In the genomic region with DNA sequence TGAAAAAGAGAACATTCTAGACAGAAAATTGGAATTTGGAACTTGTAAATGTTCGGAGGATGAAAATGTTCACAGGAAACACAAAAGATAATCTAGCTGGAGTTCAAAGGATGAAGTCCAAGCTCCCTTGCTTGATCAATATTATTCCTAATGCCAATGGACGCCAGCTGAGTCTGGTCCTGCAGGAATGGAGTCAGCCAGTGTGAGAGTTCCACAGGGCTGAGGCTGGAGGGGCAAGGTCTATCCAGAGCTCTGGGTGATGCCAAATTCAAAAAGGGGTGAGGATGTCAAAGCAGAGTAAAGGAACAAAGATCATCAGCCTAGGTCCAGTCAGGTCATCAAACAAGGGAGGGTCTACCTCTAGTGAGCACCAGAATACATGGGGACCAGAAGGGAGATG, we compare ENCODE assay signal across 23 cellular contexts.
DNase-seq lines count a peak whose midpoint lies in the region; ATAC-seq, FAIRE-seq and TF ChIP-seq lines count a peak whose summit lies in the region.
"Had no signal": no experiment of that assay in that cellular context is flagged by ENCODE, and none has a peak within 500 bp of the region (broad histone marks: within the 10 kb centered on the region; RNA-seq: fewer than 3 reads in every experiment).

No MANE protein-coding gene starts in this region.

- CTCF ChIA-PET in HepG2 (lab: Yijun Ruan, JAX; ENCODE audit: low intra/inter-chr PET ratio, low total read pairs) = no interaction called here

- FAIRE-seq in HepG2 (lab: Jason Lieb, UNC) = no peak
- FAIRE-seq: A549, D721Med, G401.6, GM12891, GM19239 had no signal

- H3K79me2 ChIP-seq in HepG2 (ENCODE audit: insufficient read depth, low read length) = no peaks in the 10 kb centered on the region
- no peaks in the 10 kb centered on the region for H3K79me2 ChIP-seq in GM23338 (replicated peaks; ENCODE audit: insufficient read depth)
- no peaks in the 10 kb centered on the region for H3K79me2 ChIP-seq in neural progenitor cell (ENCODE audit: low read depth)
- H3K79me2 ChIP-seq in mesendoderm (ENCODE audit: control insufficient read depth, insufficient read depth, low read length) = no peaks in the 10 kb centered on the region

- H3K79me1 ChIP-seq in mesendoderm (ENCODE audit: low read length) = no peaks in the 10 kb centered on the region

- H3K36me3 ChIP-seq in liver (ENCODE audit: control insufficient read depth in 4 of 4, insufficient read depth in 3 of 4, low read depth in 1 of 4, low read length in 3 of 4) = no peaks in the 10 kb centered on the region
- H3K36me3 ChIP-seq in HepG2 (replicated peaks in 1 of 2; ENCODE audit: control insufficient read depth in 1 of 2, insufficient read depth in 2 of 2, low read length in 2 of 2) = no peaks in the 10 kb centered on the region
- H3K36me3 ChIP-seq in GM23338 (ENCODE audit: insufficient read depth) = no peaks in the 10 kb centered on the region
- H3K36me3 ChIP-seq in neural progenitor cell = no peaks in the 10 kb centered on the region
- no peaks in the 10 kb centered on the region for H3K36me3 ChIP-seq in aorta (ENCODE audit: control insufficient read depth in 1 of 2, insufficient read depth in 2 of 2, low read length in 1 of 2)
- H3K36me3 ChIP-seq in mesendoderm (ENCODE audit: control insufficient read depth, insufficient read depth, low read length) = no peaks in the 10 kb centered on the region
- no peaks in the 10 kb centered on the region for H3K36me3 ChIP-seq in ascending aorta
- H3K36me3 ChIP-seq: BLaER1 treated with 17β-estradiol and CSF1 and Interleukin-3, amounts not matched to agents 10 nM and 100 nM had no signal

- 35% methylated on average over 2 of the region's 2 CpGs for WGBS in liver
- 2% methylated on average over 2 of the region's 2 CpGs for WGBS in HepG2 (ENCODE audit: low lambda C conversion rate)
- 70 to 73% methylated on average over 2 of the region's 2 CpGs for WGBS in aorta, 2 donors
- WGBS in mesendoderm (ENCODE audit: extremely low coverage, insufficient coverage, low lambda C conversion rate) = no CpG with 5 or more reads among the region's 2 CpGs

- TF ChIP-seq EP300 in HepG2 (IDR thresholded peaks at IDR 0.05; ENCODE audit: low read depth in 2 of 2, low read length in 2 of 2) = no peak
- TF ChIP-seq EP300 in HepG2 (CRISPR knock-in tag; IDR thresholded peaks at IDR 0.05; ENCODE audit: borderline replicate concordance) = no peak

- DNase-seq in HepG2 (ENCODE audit: low spot score) (no peak), GM23338 (ENCODE audit: low spot score) (no peak), neural progenitor cell (ENCODE audit: low spot score) (no peak), aorta (no peak), mesendoderm (no peak), ascending aorta (ENCODE audit: low spot score in 2 of 2) (no peak)
- DNase-seq: AML-193; Caco-2; Calu3; CD4-positive, alpha-beta T cell; CD8-positive, alpha-beta T cell; DMS79 treated with DMSO at 0.1 percent for 48 hours; GF-D8 had no signal

- H3K9ac ChIP-seq in liver (ENCODE audit: low read depth in 1 of 2, low read length in 2 of 2) (no peak overlapping the region), HepG2 (ENCODE audit: insufficient read depth, low read depth, low read length) (no peak overlapping the region), neural progenitor cell (no peak overlapping the region), mesendoderm (ENCODE audit: low read length) (no peak overlapping the region)
- H3K9ac ChIP-seq: BLaER1 treated with 17β-estradiol and CSF1 and Interleukin-3, amounts not matched to agents 10 nM and 100 nM had no signal

- no peak overlapping the region for H4K5ac ChIP-seq in mesendoderm (ENCODE audit: low read length)

- H3K4ac ChIP-seq in mesendoderm (ENCODE audit: low read depth, low read length) = no peak overlapping the region

- TF ChIP-seq RAD21 in liver (IDR thresholded peaks at IDR 0.05) (no peak), HepG2 (CRISPR knock-in tag; IDR thresholded peaks at IDR 0.05) (no peak)

- intact Hi-C loops in HepG2 (cut with micrococcal nuclease; ENCODE audit: unreplicated experiment) (no loop called here), aorta (cut with DNase I) (no loop called here), ascending aorta (cut with DNase I) (no loop called here)

- H3K4me3 ChIP-seq in liver (ENCODE audit: low read depth in 1 of 3, low read length in 3 of 3) = no peak overlapping the region
- H3K4me3 ChIP-seq in HepG2 (replicated peaks in 1 of 3; ENCODE audit: insufficient read depth in 1 of 3, low read depth in 2 of 3, low read length in 3 of 3) = no peak overlapping the region
- H3K4me3 ChIP-seq in GM23338 = no peak overlapping the region
- H3K4me3 ChIP-seq in neural progenitor cell = no peak overlapping the region
- no peak overlapping the region for H3K4me3 ChIP-seq in aorta (ENCODE audit: low read length in 2 of 2)
- no peak overlapping the region for H3K4me3 ChIP-seq in mesendoderm (ENCODE audit: low read length)
- no peak overlapping the region for H3K4me3 ChIP-seq in ascending aorta
- H3K4me3 ChIP-seq: A549; BLaER1 treated with 17β-estradiol and CSF1 and Interleukin-3, amounts not matched to agents 10 nM and 100 nM had no signal

- H3K27ac Mint-ChIP-seq in GM23338 (no peak overlapping the region), neural progenitor cell (peak overlapping the region; percentile 27)
- H3K27ac Mint-ChIP-seq: B cell; CD4-positive, alpha-beta T cell; CD8-positive, alpha-beta T cell had no signal

- in situ Hi-C loops in HepG2 (cut with HindIII; ENCODE audit: extremely low pct_ligation_motif_present, low pct_unique_long_range_greater_than_20kb) = no loop called here

- H2BK5ac ChIP-seq in mesendoderm (ENCODE audit: low read length) = no peak overlapping the region

- H2AFZ ChIP-seq in HepG2 (ENCODE audit: low read length) (no peak overlapping the region), GM23338 (peak overlapping the region; percentile 28; the same call in 1 of the 2 replicates), neural progenitor cell (replicated peaks) (no peak overlapping the region)

- no peak for TF ChIP-seq CTCF in liver (IDR thresholded peaks at IDR 0.05; ENCODE audit: low read depth, low read length, missing input control)
- TF ChIP-seq CTCF in HepG2 (CRISPR knock-in tag; IDR thresholded peaks at IDR 0.05) = no peak
- no peak for TF ChIP-seq CTCF in GM23338 (conservative IDR thresholded peaks at IDR 0.05; ENCODE audit: low read depth in 2 of 2)
- TF ChIP-seq CTCF in neural progenitor cell (IDR thresholded peaks at IDR 0.05) = no peak
- no peak for TF ChIP-seq CTCF in ascending aorta (IDR thresholded peaks at IDR 0.05)

- no peak overlapping the region for H2BK15ac ChIP-seq in mesendoderm (replicated peaks; ENCODE audit: low read depth)

- H4K8ac ChIP-seq in mesendoderm (ENCODE audit: low read depth, low read length) = no peak overlapping the region

- no peaks in the 10 kb centered on the region for H4K20me1 ChIP-seq in HepG2 (ENCODE audit: insufficient read depth, low read length)
- no peaks in the 10 kb centered on the region for H4K20me1 ChIP-seq in GM23338 (replicated peaks; ENCODE audit: insufficient read depth)
- no peaks in the 10 kb centered on the region for H4K20me1 ChIP-seq in neural progenitor cell (ENCODE audit: low read depth)
- H4K20me1 ChIP-seq: BLaER1 treated with 17β-estradiol and CSF1 and Interleukin-3, amounts not matched to agents 10 nM and 100 nM had no signal

- H2AK5ac ChIP-seq in mesendoderm (ENCODE audit: low read length) = no peak overlapping the region

- no peak overlapping the region for H3K23ac ChIP-seq in mesendoderm (ENCODE audit: low read length)

- no peak for TF ChIP-seq POLR2A in HepG2 (IDR thresholded peaks at IDR 0.05; ENCODE audit: insufficient read depth in 1 of 2, low read depth in 2 of 2, low read length in 2 of 2)

- H3K9me3 ChIP-seq in liver (ENCODE audit: control insufficient read depth in 4 of 4, low read length in 3 of 4) (no peaks in the 10 kb centered on the region), HepG2 (ENCODE audit: low read length) (no peaks in the 10 kb centered on the region), neural progenitor cell (ENCODE audit: low read depth) (no peaks in the 10 kb centered on the region), aorta (ENCODE audit: control insufficient read depth, low read length) (no peaks in the 10 kb centered on the region), ascending aorta (no peaks in the 10 kb centered on the region)
- H3K9me3 ChIP-seq: BLaER1 treated with 17β-estradiol and CSF1 and Interleukin-3, amounts not matched to agents 10 nM and 100 nM; Caco-2 had no signal

- peaks cover 10% of the 10 kb centered on the region for H3K9me2 ChIP-seq in GM23338 (ENCODE audit: insufficient read depth)

- H3K4me1 ChIP-seq in liver (ENCODE audit: control insufficient read depth in 4 of 4, insufficient read depth in 4 of 4, low read length in 3 of 4) (peaks cover 0 to 3% (median 0%) of the 10 kb centered on the region in 4 donors), HepG2 (ENCODE audit: insufficient read depth, low read length) (no peaks in the 10 kb centered on the region), GM23338 (ENCODE audit: insufficient read depth) (peaks cover 19% of the 10 kb centered on the region), neural progenitor cell (peaks cover 24% of the 10 kb centered on the region), aorta (ENCODE audit: control insufficient read depth in 1 of 2, insufficient read depth in 2 of 2, low read length in 2 of 2) (no peaks in the 10 kb centered on the region), mesendoderm (ENCODE audit: control insufficient read depth, low read depth, low read length) (no peaks in the 10 kb centered on the region), ascending aorta (no peaks in the 10 kb centered on the region)
- H3K4me1 ChIP-seq: A549; BLaER1 treated with 17β-estradiol and CSF1 and Interleukin-3, amounts not matched to agents 10 nM and 100 nM; Caco-2 had no signal

- H3K36me3 Mint-ChIP-seq in GM23338 (ENCODE audit: low read depth) = no peaks in the 10 kb centered on the region
- H3K36me3 Mint-ChIP-seq in neural progenitor cell = peaks cover 2% of the 10 kb centered on the region
- H3K36me3 Mint-ChIP-seq: CD8-positive, alpha-beta T cell had no signal

- H3K18ac ChIP-seq in mesendoderm (ENCODE audit: low read length) = no peak overlapping the region

- H3K4me2 ChIP-seq in HepG2 (ENCODE audit: low read depth, low read length) (no peak overlapping the region), GM23338 (no peak overlapping the region), neural progenitor cell (no peak overlapping the region), mesendoderm (ENCODE audit: low read length) (no peak overlapping the region)
- H3K4me2 ChIP-seq: A549; BLaER1 treated with 17β-estradiol and CSF1 and Interleukin-3, amounts not matched to agents 10 nM and 100 nM had no signal

- H2BK120ac ChIP-seq in mesendoderm (ENCODE audit: low read depth, low read length) = no peak overlapping the region

- ATAC-seq in HepG2 = no peak
- no peak for ATAC-seq in GM23338
- ATAC-seq in aorta (ENCODE audit: low FRiP score) = peak; percentile 19
- ATAC-seq: A549; CD8-positive, alpha-beta T cell had no signal

- BruUV-seq in HepG2 (replicated peaks; lab: Mats Ljungman, UMichigan) = no TSS peak

- peaks cover 18% of the 10 kb centered on the region for H3K4me1 Mint-ChIP-seq in GM23338
- peaks cover 44% of the 10 kb centered on the region for H3K4me1 Mint-ChIP-seq in neural progenitor cell
- H3K4me1 Mint-ChIP-seq: B cell had no signal

- H3K27me3 ChIP-seq in liver (ENCODE audit: control insufficient read depth in 4 of 4, insufficient read depth in 4 of 4, low read length in 3 of 4) (no peaks in the 10 kb centered on the region), HepG2 (ENCODE audit: control insufficient read depth in 1 of 2, insufficient read depth in 2 of 2, low read length in 2 of 2) (no peaks in the 10 kb centered on the region), GM23338 (ENCODE audit: insufficient read depth) (no peaks in the 10 kb centered on the region), neural progenitor cell (no peaks in the 10 kb centered on the region), aorta (ENCODE audit: control insufficient read depth in 1 of 2, insufficient read depth in 2 of 2, low read length in 1 of 2) (no peaks in the 10 kb centered on the region), mesendoderm (ENCODE audit: insufficient read depth, low read length, poor library complexity) (no peaks in the 10 kb centered on the region), ascending aorta (no peaks in the 10 kb centered on the region)
- H3K27me3 ChIP-seq: BLaER1 treated with 17β-estradiol and CSF1 and Interleukin-3, amounts not matched to agents 10 nM and 100 nM had no signal

- H3K4me3 Mint-ChIP-seq in GM23338 (no peak overlapping the region), neural progenitor cell (no peak overlapping the region)
- H3K4me3 Mint-ChIP-seq: B cell; CD4-positive, alpha-beta T cell; CD8-positive, alpha-beta T cell had no signal

- POLR2A ChIA-PET in HepG2 (lab: Yijun Ruan, JAX) = no interaction called here

- H3F3A ChIP-seq in GM23338 (replicated peaks; ENCODE audit: low read depth) (no peaks in the 10 kb centered on the region), neural progenitor cell (ENCODE audit: low read depth) (peaks cover 10% of the 10 kb centered on the region)

- H3K9me3 Mint-ChIP-seq in GM23338 (no peaks in the 10 kb centered on the region), neural progenitor cell (peaks cover 2% of the 10 kb centered on the region)
- H3K9me3 Mint-ChIP-seq: CD8-positive, alpha-beta T cell had no signal

- no peak overlapping the region for H3K56ac ChIP-seq in mesendoderm (ENCODE audit: low read length)

- H3K27ac ChIP-seq in liver (ENCODE audit: low read depth in 1 of 2, low read length in 2 of 2) (no peak overlapping the region), HepG2 (ENCODE audit: extremely low read length, insufficient read depth, low read length) (no peak overlapping the region), GM23338 (ENCODE audit: low read depth) (no peak overlapping the region), neural progenitor cell (no peak overlapping the region), aorta (ENCODE audit: low read depth in 1 of 2, low read length in 2 of 2) (no peak overlapping the region), mesendoderm (ENCODE audit: low read depth, low read length) (no peak overlapping the region), ascending aorta (no peak overlapping the region)
- H3K27ac ChIP-seq: 22Rv1; A549; BLaER1 treated with 17β-estradiol and CSF1 and Interleukin-3, amounts not matched to agents 10 nM and 100 nM; C4-2B had no signal

- no peaks in the 10 kb centered on the region for H3K27me3 Mint-ChIP-seq in GM23338 (ENCODE audit: insufficient read depth, low read depth, poor library complexity)
- H3K27me3 Mint-ChIP-seq in neural progenitor cell (ENCODE audit: insufficient read depth, low read depth) = peaks cover 7% of the 10 kb centered on the region
- H3K27me3 Mint-ChIP-seq: B cell; CD4-positive, alpha-beta T cell had no signal
